In genomic region chr5:160390787-160391696, GRCh38 we compare ENCODE assay signal across 8 cellular contexts. TPM values are rescaled to one million over a fixed set of nuclear protein-coding genes. Genes with fewer than 3 reads are reported as not detected.
DNase-seq lines count a peak whose midpoint lies in the region; ATAC-seq and TF ChIP-seq lines count a peak whose summit lies in the region.

No MANE protein-coding gene starts in this region.

- H3K27ac ChIP-seq in Peyer's patch, result no peak overlapping the region
- no peak overlapping the region for H3K27ac ChIP-seq in transverse colon

- 44 to 73% methylated on average over 3 to 8 of the region's 8 CpGs for WGBS in transverse colon (ENCODE audit: low coverage in 1 of 2), 2 donors

- CTCF ChIA-PET in activated CD8-positive, alpha-beta T cell treated with anti-CD3 and anti-CD28 coated beads for 36 hours (lab: Charles Lee), result interaction anchor here (0.6 to 2.7 kb wide), 18 partner anchors 9 to 1621 kb away, joined by 3 to 14 read pairs (median 5); partner anchors contain the start of genes FAM200C and TTC1
- CTCF ChIA-PET in activated CD8-positive, alpha-beta T cell treated with anti-CD3 and anti-CD28 coated beads, Interleukin-2, amount 10 ng/mL, durations not matched to agents 7 days and 5 days (lab: Charles Lee), result interaction anchor here (0.7 to 4.1 kb wide), 15 partner anchors 9 to 369 kb away, joined by 3 to 20 read pairs (median 5); partner anchors contain the start of gene FAM200C

- H3K36me3 Mint-ChIP-seq in activated CD8-positive, alpha-beta T cell treated with anti-CD3 and anti-CD28 coated beads for 36 hours (ENCODE audit: low read depth), result peaks cover 6% of the 10 kb centered on the region
- peaks cover 5% of the 10 kb centered on the region for H3K36me3 Mint-ChIP-seq in activated CD8-positive, alpha-beta T cell treated with anti-CD3 and anti-CD28 coated beads, Interleukin-2, amount 10 ng/mL, durations not matched to agents 7 days and 5 days (ENCODE audit: low read depth)

- no peak for TF ChIP-seq EP300 in transverse colon (IDR thresholded peaks at IDR 0.05; ENCODE audit: low read depth)

- no peaks in the 10 kb centered on the region for H3K27me3 Mint-ChIP-seq in activated CD8-positive, alpha-beta T cell treated with anti-CD3 and anti-CD28 coated beads for 36 hours
- H3K27me3 Mint-ChIP-seq in activated CD8-positive, alpha-beta T cell treated with anti-CD3 and anti-CD28 coated beads, Interleukin-2, amount 10 ng/mL, durations not matched to agents 7 days and 5 days (ENCODE audit: low read depth), result no peaks in the 10 kb centered on the region

- DNase-seq in activated CD8-positive, alpha-beta T cell treated with anti-CD3 and anti-CD28 coated beads for 36 hours, result no peak
- DNase-seq in activated CD8-positive, alpha-beta T cell treated with anti-CD3 and anti-CD28 coated beads, Interleukin-2, amount 10 ng/mL, durations not matched to agents 7 days and 5 days, result no peak
- DNase-seq in Peyer's patch (no peak), fibroblast of pulmonary artery (ENCODE audit: low read depth) (peak; percentile 50), transverse colon (no peak), HuH-7.5 (ENCODE audit: low spot score) (no peak), epidermal melanocyte (ENCODE audit: insufficient read length, low spot score) (no peak)
- no peak for DNase-seq in activated CD4-positive, CD25-positive, alpha-beta regulatory T cell (lab: John Stamatoyannopoulos, UW)

- intact Hi-C loops in activated CD8-positive, alpha-beta T cell treated with anti-CD3 and anti-CD28 coated beads for 36 hours (cut with micrococcal nuclease), result no loop called here
- intact Hi-C loops in transverse colon (cut with DNase I; ENCODE audit: low total_unique reads), result no loop called here

- no peaks in the 10 kb centered on the region for H3K4me1 ChIP-seq in Peyer's patch
- no peaks in the 10 kb centered on the region for H3K4me1 ChIP-seq in transverse colon

- H3K9me3 ChIP-seq in Peyer's patch, result peaks cover 0 to 5% (median 0%) of the 10 kb centered on the region in 4 donors
- H3K9me3 ChIP-seq in transverse colon, result peaks cover 8 to 10% of the 10 kb centered on the region in 2 donors

- peaks cover 10% of the 10 kb centered on the region for H3K9me3 Mint-ChIP-seq in activated CD8-positive, alpha-beta T cell treated with anti-CD3 and anti-CD28 coated beads for 36 hours
- peaks cover 15% of the 10 kb centered on the region for H3K9me3 Mint-ChIP-seq in activated CD8-positive, alpha-beta T cell treated with anti-CD3 and anti-CD28 coated beads, Interleukin-2, amount 10 ng/mL, durations not matched to agents 7 days and 5 days (ENCODE audit: insufficient read depth)

- H3K4me3 Mint-ChIP-seq in activated CD8-positive, alpha-beta T cell treated with anti-CD3 and anti-CD28 coated beads for 36 hours, result no peak overlapping the region
- H3K4me3 Mint-ChIP-seq in activated CD8-positive, alpha-beta T cell treated with anti-CD3 and anti-CD28 coated beads, Interleukin-2, amount 10 ng/mL, durations not matched to agents 7 days and 5 days, result no peak overlapping the region

- H3K27ac Mint-ChIP-seq in activated CD8-positive, alpha-beta T cell treated with anti-CD3 and anti-CD28 coated beads for 36 hours, result no peak overlapping the region
- H3K27ac Mint-ChIP-seq in activated CD8-positive, alpha-beta T cell treated with anti-CD3 and anti-CD28 coated beads, Interleukin-2, amount 10 ng/mL, durations not matched to agents 7 days and 5 days, result no peak overlapping the region

- ATAC-seq in activated CD8-positive, alpha-beta T cell treated with anti-CD3 and anti-CD28 coated beads for 36 hours, result no peak
- ATAC-seq in activated CD8-positive, alpha-beta T cell treated with anti-CD3 and anti-CD28 coated beads, Interleukin-2, amount 10 ng/mL, durations not matched to agents 7 days and 5 days, result no peak

- H3K27me3 ChIP-seq in Peyer's patch (no peaks in the 10 kb centered on the region), transverse colon (no peaks in the 10 kb centered on the region)

- no peaks in the 10 kb centered on the region for H3K4me1 Mint-ChIP-seq in activated CD8-positive, alpha-beta T cell treated with anti-CD3 and anti-CD28 coated beads for 36 hours (ENCODE audit: low read depth)
- no peaks in the 10 kb centered on the region for H3K4me1 Mint-ChIP-seq in activated CD8-positive, alpha-beta T cell treated with anti-CD3 and anti-CD28 coated beads, Interleukin-2, amount 10 ng/mL, durations not matched to agents 7 days and 5 days (ENCODE audit: low read depth)

- TF ChIP-seq CTCF in activated CD8-positive, alpha-beta T cell treated with anti-CD3 and anti-CD28 coated beads for 36 hours (IDR thresholded peaks at IDR 0.05), result peak; percentile 56
- TF ChIP-seq CTCF in Peyer's patch (IDR thresholded peaks at IDR 0.05) (peak in 4 of 6 experiments; percentile 39 to 69 (median 58)), fibroblast of pulmonary artery (IDR thresholded peaks at IDR 0.05; ENCODE audit: low read length, missing control alignments) (peak; percentile 47), transverse colon (IDR thresholded peaks at IDR 0.05) (peak; percentile 35 to 52 (median 49))

- POLR2A ChIA-PET in activated CD8-positive, alpha-beta T cell treated with anti-CD3 and anti-CD28 coated beads for 36 hours (lab: Charles Lee), result no interaction called here
- POLR2A ChIA-PET in activated CD8-positive, alpha-beta T cell treated with anti-CD3 and anti-CD28 coated beads, Interleukin-2, amount 10 ng/mL, durations not matched to agents 7 days and 5 days (lab: Charles Lee), result no interaction called here

- in situ Hi-C loops in transverse colon (cut with MboI; ENCODE audit: low pct_ligation_motif_present in 1 of 4, low pct_unique_long_range_greater_than_20kb in 1 of 4, low sequenced_read_pairs in 3 of 4), result no loop called here

- no peaks in the 10 kb centered on the region for H3K36me3 ChIP-seq in Peyer's patch
- H3K36me3 ChIP-seq in transverse colon, result no peaks in the 10 kb centered on the region

- no peak for TF ChIP-seq POLR2A in Peyer's patch (IDR thresholded peaks at IDR 0.05)
- no peak for TF ChIP-seq POLR2A in transverse colon (IDR thresholded peaks at IDR 0.05)

- H3K4me3 ChIP-seq in Peyer's patch, result no peak overlapping the region
- no peak overlapping the region for H3K4me3 ChIP-seq in fibroblast of pulmonary artery (replicated peaks; ENCODE audit: low read depth, low read length)
- H3K4me3 ChIP-seq in transverse colon, result no peak overlapping the region

RNA-seq across cellular contexts. Expression of gene FAM200C, which starts 8.8 kb away (rescaled TPM):
- total RNA-seq in activated CD8-positive, alpha-beta T cell treated with anti-CD3 and anti-CD28 coated beads for 36 hours, result under 1 TPM; 0.83 to 0.97 TPM
- total RNA-seq in activated CD8-positive, alpha-beta T cell treated with anti-CD3 and anti-CD28 coated beads, Interleukin-2, amount 10 ng/mL, durations not matched to agents 7 days and 5 days, result under 1 TPM; 0.29 to 0.45 TPM
- 1 to 10 TPM in 2 of 4 donors, under 1 TPM in 1, not detected in 1; 0.66 to 2.3 (median 1.1) TPM for total RNA-seq in Peyer's patch
- total RNA-seq in transverse colon, result 1 to 10 TPM in 3 of 4 donors, under 1 TPM in 1; 0.37 to 7.8 (median 2.5) TPM

RNA-seq across cellular contexts. Expression of gene C1QTNF2, which starts 20.6 kb away (rescaled TPM):
- not detected for total RNA-seq in activated CD8-positive, alpha-beta T cell treated with anti-CD3 and anti-CD28 coated beads for 36 hours
- not detected for total RNA-seq in activated CD8-positive, alpha-beta T cell treated with anti-CD3 and anti-CD28 coated beads, Interleukin-2, amount 10 ng/mL, durations not matched to agents 7 days and 5 days
- total RNA-seq in Peyer's patch (1 to 10 TPM in 1 of 4 donors, under 1 TPM in 2, not detected in 1; 0.54 to 2.8 (median 0.88) TPM), transverse colon (1 to 10 TPM in 1 of 4 donors, under 1 TPM in 2, not detected in 1; 0.41 to 2.2 (median 0.79) TPM)

RNA-seq across cellular contexts. Expression of gene SLU7, which starts 27.8 kb away (rescaled TPM):
- 10 to 100 TPM; 38.4 to 40.9 TPM for total RNA-seq in activated CD8-positive, alpha-beta T cell treated with anti-CD3 and anti-CD28 coated beads for 36 hours
- 10 to 100 TPM; 41.0 to 46.9 TPM for total RNA-seq in activated CD8-positive, alpha-beta T cell treated with anti-CD3 and anti-CD28 coated beads, Interleukin-2, amount 10 ng/mL, durations not matched to agents 7 days and 5 days
- total RNA-seq in Peyer's patch (10 to 100 TPM; 45.5 to 94.9 (median 61.1) TPM), transverse colon (10 to 100 TPM; 10.5 to 69.2 (median 52.5) TPM)

RNA-seq across cellular contexts. Expression of gene PTTG1, which starts 30.6 kb away (rescaled TPM):
- 100 to 1,000 TPM; 132 to 139 TPM for total RNA-seq in activated CD8-positive, alpha-beta T cell treated with anti-CD3 and anti-CD28 coated beads for 36 hours
- total RNA-seq in activated CD8-positive, alpha-beta T cell treated with anti-CD3 and anti-CD28 coated beads, Interleukin-2, amount 10 ng/mL, durations not matched to agents 7 days and 5 days, result 100 to 1,000 TPM; 138 to 140 TPM
- 10 to 100 TPM in 3 of 4 donors, 1 to 10 TPM in 1; 9.1 to 36.3 (median 14.4) TPM for total RNA-seq in Peyer's patch
- total RNA-seq in transverse colon, result 10 to 100 TPM in 3 of 4 donors, 1 to 10 TPM in 1; 6.4 to 41.1 (median 15.2) TPM
